Comparison of ENCODE assay signal across 4 cellular contexts in genomic region chr18:64671293-64671692, GRCh38.
A peak's percentile ranks its signal among the peaks of the same experiment; 100 is the strongest.
TF ChIP-seq lines count a peak whose summit lies in the region.

No MANE protein-coding gene starts in this region.

TF ChIP-seq in A549, 52 proteins besides CTCF, POLR2A, EP300 and RAD21:
- peak; percentile 43 for TF ChIP-seq MAFK (IDR thresholded peaks at IDR 0.05; ENCODE audit: partially characterized antibody)

TF ChIP-seq in IMR-90, 13 proteins besides CTCF, POLR2A, EP300 and RAD21:
- TF ChIP-seq MAFK (IDR thresholded peaks at IDR 0.05; ENCODE audit: low read depth, low read length): peak; percentile 32
TF ChIP-seq in IMR-90: peak in this region for 1; not testable (repeated sequence) for 12.

TF ChIP-seq in K562, 482 proteins besides CTCF, POLR2A, EP300 and RAD21:
- peak; percentile 32 for TF ChIP-seq NFYB (IDR thresholded peaks at IDR 0.05; ENCODE audit: extremely low read depth, insufficient read length)

TF ChIP-seq in HepG2, 621 proteins besides CTCF, POLR2A, EP300 and RAD21:
- TF ChIP-seq MAFK (conservative IDR thresholded peaks at IDR 0.05 in 1 of 2, IDR thresholded peaks at IDR 0.05 in 1 of 2; ENCODE audit: low read length in 2 of 2) (peak; percentile 55 to 75), MAFF (IDR thresholded peaks at IDR 0.05; ENCODE audit: low read depth, low read length) (peak; percentile 72)
